20 cellular contexts compared by ENCODE assay signal in the genomic region with DNA sequence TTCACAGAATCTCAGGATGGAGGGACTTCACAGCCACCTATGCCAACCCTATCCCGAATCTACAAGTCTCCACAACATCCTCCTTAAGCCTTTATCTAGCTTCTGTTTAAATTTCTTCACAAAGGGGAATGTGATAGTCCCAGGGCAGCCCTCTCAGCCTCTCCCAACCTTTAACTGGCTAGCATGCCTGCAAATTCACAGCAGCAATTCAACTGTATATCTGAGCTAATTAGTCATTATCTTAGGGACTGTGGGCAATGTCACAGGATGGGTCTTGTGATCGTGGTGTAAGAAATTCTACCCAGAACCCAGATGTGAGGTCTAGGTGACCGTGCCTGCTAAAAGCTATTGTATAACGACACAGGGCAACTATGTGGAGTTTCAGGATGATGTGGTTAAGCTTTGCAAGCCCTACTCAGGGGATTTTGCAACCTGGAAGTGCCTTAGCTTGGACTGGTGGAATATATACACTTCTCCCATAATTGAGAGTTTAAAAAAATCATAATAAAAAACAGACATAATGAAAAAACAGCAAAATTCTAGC.
DNase-seq lines count a peak whose midpoint lies in the region; TF ChIP-seq lines count a peak whose summit lies in the region.
"Had no signal": no experiment of that assay in that cellular context is flagged by ENCODE, and none has a peak within 500 bp of the region (broad histone marks: within the 10 kb centered on the region; RNA-seq: fewer than 3 reads in every experiment).

No MANE protein-coding gene starts in this region.

- no peaks in the 10 kb centered on the region for H3K36me3 ChIP-seq in hepatocyte (replicated peaks; ENCODE audit: insufficient read depth, low read depth)
- H3K36me3 ChIP-seq: sigmoid colon, uterus, WERI-Rb-1 had no signal

- H2AFZ ChIP-seq in hepatocyte, result no peak overlapping the region

- no peaks in the 10 kb centered on the region for H4K20me1 ChIP-seq in hepatocyte (ENCODE audit: insufficient read depth, poor library complexity, severe bottlenecking)

- DNase-seq in HL-60 (ENCODE audit: low read depth in 1 of 2, low spot score in 1 of 2), result peak; percentile 22 to 74
- peak; percentile 41 for DNase-seq in NB4 (ENCODE audit: low read depth)
- DNase-seq in fibroblast of villous mesenchyme (ENCODE audit: low read depth), result peak; percentile 16
- peak; percentile 47 for DNase-seq in renal cortical epithelial cell (ENCODE audit: low read depth)
- DNase-seq in RWPE1 (ENCODE audit: low spot score), result no peak
- DNase-seq in hepatocyte (ENCODE audit: low spot score), result no peak
- DNase-seq in NCI-H2196 treated with DMSO at 0.1 percent for 48 hours (lab: John Stamatoyannopoulos, UW; ENCODE audit: unreplicated experiment), result no peak
- DNase-seq: activated CD4-positive, alpha-beta T cell treated with anti-CD3 and anti-CD28 coated beads, Interleukin-2, amount 10 ng/mL, durations not matched to agents 7 days and 5 days; CD4-positive, CD25-positive, alpha-beta regulatory T cell; cerebellar nuclear complex; erythroblast; KBM-7; naive thymus-derived CD4-positive, alpha-beta T cell; NCI-H1092 treated with DMSO at 0.1 percent for 48 hours; NCI-H2029; sigmoid colon; T-helper 17 cell; uterus; WERI-Rb-1 had no signal

- POLR2A ChIA-PET in RWPE1 (lab: Yijun Ruan, JAX; ENCODE audit: low non-redundant PET), result no interaction called here

- no peaks in the 10 kb centered on the region for H3K4me1 ChIP-seq in hepatocyte (ENCODE audit: insufficient read depth)
- H3K4me1 ChIP-seq: sigmoid colon, uterus had no signal

- no peak for TF ChIP-seq POLR2A in NB4 (IDR thresholded peaks at IDR 0.05; ENCODE audit: extremely low read depth, insufficient read length)

- H3K27ac ChIP-seq in HL-60 (replicated peaks) (peak overlapping the region; percentile 39; the same call in 1 of the 2 replicates), RWPE1 (no peak overlapping the region), hepatocyte (no peak overlapping the region)
- H3K27ac ChIP-seq: sigmoid colon, SK-N-MC, uterus, WERI-Rb-1 had no signal

- no peaks in the 10 kb centered on the region for H3K9me2 ChIP-seq in hepatocyte (replicated peaks; ENCODE audit: insufficient read depth)

- H3K27me3 ChIP-seq in HL-60 (ENCODE audit: insufficient read depth, poor library complexity, severe bottlenecking), result no peaks in the 10 kb centered on the region
- no peaks in the 10 kb centered on the region for H3K27me3 ChIP-seq in hepatocyte
- H3K27me3 ChIP-seq: sigmoid colon, uterus had no signal

- no peak for TF ChIP-seq CTCF in HL-60 (IDR thresholded peaks at IDR 0.05; ENCODE audit: insufficient read depth, low read length)
- TF ChIP-seq CTCF in NB4 (IDR thresholded peaks at IDR 0.05; ENCODE audit: low read depth, low read length), result no peak
- no peak for TF ChIP-seq CTCF in fibroblast of villous mesenchyme (IDR thresholded peaks at IDR 0.05; ENCODE audit: insufficient read depth, low read depth, low read length)
- TF ChIP-seq CTCF in RWPE1 (conservative IDR thresholded peaks at IDR 0.05; ENCODE audit: low read depth), result no peak
- no peak for TF ChIP-seq CTCF in hepatocyte (IDR thresholded peaks at IDR 0.05; ENCODE audit: poor library complexity)

- peaks cover 5% of the 10 kb centered on the region for H3K9me3 ChIP-seq in hepatocyte (ENCODE audit: low read depth)

- CTCF ChIA-PET in RWPE1 (lab: Yijun Ruan, JAX), result interaction anchor here (0.6 to 0.7 kb wide), 2 partner anchors 19 to 1305 kb away, joined by 3 to 4 read pairs; no protein-coding TSS in a partner anchor

- WGBS in hepatocyte (ENCODE audit: low lambda C conversion rate, missing lambda C conversion rate), result 53% methylated on average over 4 of the region's 4 CpGs

- no peaks in the 10 kb centered on the region for H3K79me2 ChIP-seq in hepatocyte

- H3K4me3 ChIP-seq in HL-60 (replicated peaks; ENCODE audit: insufficient read depth, low read length) (no peak overlapping the region), NB4 (ENCODE audit: low read depth, low read length) (no peak overlapping the region), fibroblast of villous mesenchyme (ENCODE audit: low read depth, low read length) (no peak overlapping the region), hepatocyte (no peak overlapping the region)
- H3K4me3 ChIP-seq: sigmoid colon, SK-N-MC, uterus had no signal

- no peak overlapping the region for H3K4me2 ChIP-seq in hepatocyte

Comparison
In these comparisons a context has a peak if more than half of its experiments do, and no peak if none do; other contexts are left out.
1. DNase-seq: peak in HL-60 (2 of 2), NB4 (single experiment), fibroblast of villous mesenchyme (single experiment) and renal cortical epithelial cell (single experiment); none in RWPE1 (single experiment), hepatocyte (single experiment) and NCI-H2196 treated with DMSO at 0.1 percent for 48 hours (single experiment).